ENCODE assay signal across 7 cellular contexts in genomic region chr10:62433181-62433692, GRCh38. TPM values are rescaled to one million over a fixed set of nuclear protein-coding genes. Genes with fewer than 3 reads are reported as not detected.
DNase-seq lines count a peak whose midpoint lies in the region; ATAC-seq and TF ChIP-seq lines count a peak whose summit lies in the region.

No MANE protein-coding gene starts in this region.

- ATAC-seq in GM19043 (IDR thresholded peaks at IDR 0.05; ENCODE audit: low read depth, unreplicated experiment): peak; percentile 96
- peak; percentile 91 for ATAC-seq in HG03060 (IDR thresholded peaks at IDR 0.05; ENCODE audit: low read depth, unreplicated experiment)
- peak; percentile 87 for ATAC-seq in SK-N-SH treated with all-trans-retinoic acid at 6 μM for 48 hours

- no peak overlapping the region for H2AFZ ChIP-seq in osteoblast (ENCODE audit: low read length)

- H3K36me3 Mint-ChIP-seq in MCF 10A (ENCODE audit: insufficient read depth, unreplicated experiment): no peaks in the 10 kb centered on the region

- no peak for TF ChIP-seq POLR2A in uterus (IDR thresholded peaks at IDR 0.05)

- BruUV-seq in MCF 10A (replicated peaks; lab: Mats Ljungman, UMichigan): no TSS peak

- peak overlapping the region; percentile 62 for H3K27ac ChIP-seq in osteoblast (ENCODE audit: low read depth, low read length)
- peak overlapping the region; percentile 64 to 67 for H3K27ac ChIP-seq in uterus

- H3K9me3 Mint-ChIP-seq in MCF 10A (ENCODE audit: unreplicated experiment): no peaks in the 10 kb centered on the region

- peak overlapping the region; percentile 18 for H3K4me3 Mint-ChIP-seq in MCF 10A (ENCODE audit: unreplicated experiment)

- H3K4me1 ChIP-seq in osteoblast (ENCODE audit: insufficient read depth, low read length) (peaks cover 16% of the 10 kb centered on the region), uterus (no peaks in the 10 kb centered on the region)

- H3K27me3 Mint-ChIP-seq in MCF 10A (ENCODE audit: insufficient read depth, unreplicated experiment): no peaks in the 10 kb centered on the region

- CTCF ChIA-PET in MCF 10A (lab: Yijun Ruan, JAX): interaction anchor here (0.7 to 1.1 kb wide), 3 partner anchors 58 to 651 kb away, joined by 3 to 4 read pairs (median 3); no protein-coding TSS in a partner anchor

- peak; percentile 90 for DNase-seq in MCF 10A (ENCODE audit: unreplicated experiment)
- DNase-seq in osteoblast (ENCODE audit: insufficient read length, low spot score, missing footprints): peak; percentile 48
- DNase-seq in uterus: peak; percentile 81 to 87
- DNase-seq in DMS79 (lab: John Stamatoyannopoulos, UW): no peak

- H3K27ac Mint-ChIP-seq in MCF 10A (ENCODE audit: low read depth, unreplicated experiment): peak overlapping the region; percentile 92

- peak overlapping the region; percentile 4 for H3K4me3 ChIP-seq in osteoblast (ENCODE audit: insufficient read depth, low read length)
- no peak overlapping the region for H3K4me3 ChIP-seq in uterus

- peak overlapping the region; percentile 68 for H3K4me2 ChIP-seq in osteoblast (ENCODE audit: insufficient read depth, low read length)

- TF ChIP-seq CTCF in MCF 10A (IDR thresholded peaks at IDR 0.05; ENCODE audit: unreplicated experiment): no peak
- no peak for TF ChIP-seq CTCF in osteoblast (IDR thresholded peaks at IDR 0.05; ENCODE audit: extremely low read depth, low read depth, low read length)
- no peak for TF ChIP-seq CTCF in uterus (IDR thresholded peaks at IDR 0.05)

- no peaks in the 10 kb centered on the region for H3K27me3 ChIP-seq in osteoblast (ENCODE audit: insufficient read depth, low read length)
- H3K27me3 ChIP-seq in uterus: no peaks in the 10 kb centered on the region

- H3K36me3 ChIP-seq in osteoblast (ENCODE audit: insufficient read depth, low read length) (no peaks in the 10 kb centered on the region), uterus (no peaks in the 10 kb centered on the region)

- POLR2A ChIA-PET in MCF 10A (lab: Yijun Ruan, JAX): interaction anchor here (0.7 to 1.3 kb wide), 6 partner anchors 27 to 631 kb away, joined by 3 to 6 read pairs (median 4); partner anchors contain the start of gene RTKN2

- no peaks in the 10 kb centered on the region for H3K79me2 ChIP-seq in osteoblast (ENCODE audit: insufficient read depth, low read length)

- H3K9me3 ChIP-seq in osteoblast (ENCODE audit: low read depth, low read length) (no peaks in the 10 kb centered on the region), uterus (no peaks in the 10 kb centered on the region)

- H3K4me1 Mint-ChIP-seq in MCF 10A (ENCODE audit: insufficient read depth, unreplicated experiment): peaks cover 25% of the 10 kb centered on the region

- intact Hi-C loops in MCF 10A (cut with micrococcal nuclease) (loop anchor here (2.0 to 10.0 kb wide), 5 partner anchors 51 to 1202 kb away; partner anchors contain the start of gene ADO), uterus (cut with DNase I; ENCODE audit: low total_unique reads) (no loop called here)

- no peaks in the 10 kb centered on the region for H4K20me1 ChIP-seq in osteoblast (ENCODE audit: insufficient read depth, low read length)

TF ChIP-seq in SK-N-SH treated with all-trans-retinoic acid at 6 μM for 48 hours, 23 proteins besides CTCF, POLR2A, EP300 and RAD21:
- TF ChIP-seq ZNF565 (CRISPR knock-in tag; conservative IDR thresholded peaks at IDR 0.05; ENCODE audit: low read depth) (no peak), TOX (CRISPR knock-in tag; IDR thresholded peaks at IDR 0.05; ENCODE audit: borderline replicate concordance) (peak; percentile 40; the same call in 1 of the 2 replicates), ZC3H10 (CRISPR knock-in tag; IDR thresholded peaks at IDR 0.05) (peak; percentile 66; the same call in 1 of the 2 replicates), ISL1 (CRISPR knock-in tag; IDR thresholded peaks at IDR 0.05) (peak; percentile 84)
- TF ChIP-seq, protein P1, sequence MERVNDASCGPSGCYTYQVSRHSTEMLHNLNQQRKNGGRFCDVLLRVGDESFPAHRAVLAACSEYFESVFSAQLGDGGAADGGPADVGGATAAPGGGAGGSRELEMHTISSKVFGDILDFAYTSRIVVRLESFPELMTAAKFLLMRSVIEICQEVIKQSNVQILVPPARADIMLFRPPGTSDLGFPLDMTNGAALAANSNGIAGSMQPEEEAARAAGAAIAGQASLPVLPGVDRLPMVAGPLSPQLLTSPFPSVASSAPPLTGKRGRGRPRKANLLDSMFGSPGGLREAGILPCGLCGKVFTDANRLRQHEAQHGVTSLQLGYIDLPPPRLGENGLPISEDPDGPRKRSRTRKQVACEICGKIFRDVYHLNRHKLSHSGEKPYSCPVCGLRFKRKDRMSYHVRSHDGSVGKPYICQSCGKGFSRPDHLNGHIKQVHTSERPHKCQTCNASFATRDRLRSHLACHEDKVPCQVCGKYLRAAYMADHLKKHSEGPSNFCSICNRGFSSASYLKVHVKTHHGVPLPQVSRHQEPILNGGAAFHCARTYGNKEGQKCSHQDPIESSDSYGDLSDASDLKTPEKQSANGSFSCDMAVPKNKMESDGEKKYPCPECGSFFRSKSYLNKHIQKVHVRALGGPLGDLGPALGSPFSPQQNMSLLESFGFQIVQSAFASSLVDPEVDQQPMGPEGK (CRISPR knock-in tag; IDR thresholded peaks at IDR 0.05; ENCODE audit: borderline replicate concordance): 0 out of 2 replicates have a peak, but pooled peaks have one; percentile 50
- TF ChIP-seq, protein P2, sequence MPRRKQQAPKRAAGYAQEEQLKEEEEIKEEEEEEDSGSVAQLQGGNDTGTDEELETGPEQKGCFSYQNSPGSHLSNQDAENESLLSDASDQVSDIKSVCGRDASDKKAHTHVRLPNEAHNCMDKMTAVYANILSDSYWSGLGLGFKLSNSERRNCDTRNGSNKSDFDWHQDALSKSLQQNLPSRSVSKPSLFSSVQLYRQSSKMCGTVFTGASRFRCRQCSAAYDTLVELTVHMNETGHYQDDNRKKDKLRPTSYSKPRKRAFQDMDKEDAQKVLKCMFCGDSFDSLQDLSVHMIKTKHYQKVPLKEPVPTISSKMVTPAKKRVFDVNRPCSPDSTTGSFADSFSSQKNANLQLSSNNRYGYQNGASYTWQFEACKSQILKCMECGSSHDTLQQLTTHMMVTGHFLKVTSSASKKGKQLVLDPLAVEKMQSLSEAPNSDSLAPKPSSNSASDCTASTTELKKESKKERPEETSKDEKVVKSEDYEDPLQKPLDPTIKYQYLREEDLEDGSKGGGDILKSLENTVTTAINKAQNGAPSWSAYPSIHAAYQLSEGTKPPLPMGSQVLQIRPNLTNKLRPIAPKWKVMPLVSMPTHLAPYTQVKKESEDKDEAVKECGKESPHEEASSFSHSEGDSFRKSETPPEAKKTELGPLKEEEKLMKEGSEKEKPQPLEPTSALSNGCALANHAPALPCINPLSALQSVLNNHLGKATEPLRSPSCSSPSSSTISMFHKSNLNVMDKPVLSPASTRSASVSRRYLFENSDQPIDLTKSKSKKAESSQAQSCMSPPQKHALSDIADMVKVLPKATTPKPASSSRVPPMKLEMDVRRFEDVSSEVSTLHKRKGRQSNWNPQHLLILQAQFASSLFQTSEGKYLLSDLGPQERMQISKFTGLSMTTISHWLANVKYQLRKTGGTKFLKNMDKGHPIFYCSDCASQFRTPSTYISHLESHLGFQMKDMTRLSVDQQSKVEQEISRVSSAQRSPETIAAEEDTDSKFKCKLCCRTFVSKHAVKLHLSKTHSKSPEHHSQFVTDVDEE (CRISPR knock-in tag; IDR thresholded peaks at IDR 0.05): no peak
TF ChIP-seq in SK-N-SH treated with all-trans-retinoic acid at 6 μM for 48 hours: peak in this region for 4.

RNA-seq across cellular contexts. Expression of gene ZNF365, which starts 59.1 kb away (rescaled TPM):
- total RNA-seq in MCF 10A (2022) (1.3 and 2.9 TPM in 2 replicates), osteoblast (9.1 and 9.8 TPM in 2 replicates), uterus (1 to 10 TPM in 1 of 4 donors, not detected in 3; 1.3 TPM)
